ENCODE assay signal across 7 cellular contexts in the genomic region with DNA sequence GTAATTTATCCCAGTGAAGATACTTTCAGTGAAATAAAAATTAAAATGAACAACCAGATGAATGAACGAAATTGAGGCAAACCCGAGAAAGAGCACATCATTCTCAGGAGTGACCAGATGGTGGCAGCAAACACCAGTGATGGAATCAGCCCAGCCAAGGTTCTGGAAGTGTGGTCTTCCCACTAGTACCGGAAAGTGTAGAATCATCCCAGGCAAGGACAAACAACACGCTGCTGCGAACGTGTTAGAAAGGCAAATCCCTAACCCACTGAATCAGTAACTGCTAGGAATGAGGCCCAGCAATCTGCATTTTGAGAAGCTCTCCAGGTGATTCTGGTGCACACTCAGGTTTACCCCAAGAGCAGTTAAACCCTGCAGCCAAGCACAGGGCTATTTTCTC. TPM values are rescaled to one million over a fixed set of nuclear protein-coding genes. Genes with fewer than 3 reads are reported as not detected.
DNase-seq lines count a peak whose midpoint lies in the region; ATAC-seq and TF ChIP-seq lines count a peak whose summit lies in the region.

No MANE protein-coding gene starts in this region.

- DNase-seq in DMS153 treated with DMSO at 0.1 percent for 48 hours (lab: John Stamatoyannopoulos, UW; ENCODE audit: unreplicated experiment): peak; percentile 21
- DNase-seq in HAP-1 (ENCODE audit: low spot score in 2 of 2): peak; percentile 42 to 76
- peak; percentile 8 for DNase-seq in NCI-H82 treated with DMSO at 0.1 percent for 48 hours (lab: John Stamatoyannopoulos, UW; ENCODE audit: unreplicated experiment)
- peak; percentile 79 for DNase-seq in cardiac fibroblast (ENCODE audit: low read depth in 2 of 2)
- peak; percentile 79 for DNase-seq in left kidney (ENCODE audit: low read depth, low spot score)
- peak; percentile 25 to 60 for DNase-seq in vagina (ENCODE audit: extremely low spot score in 2 of 2)

- H3K4me1 ChIP-seq in HAP-1 (no peaks in the 10 kb centered on the region), vagina (no peaks in the 10 kb centered on the region)

- no peak for ATAC-seq in GM18907 (IDR thresholded peaks at IDR 0.05; ENCODE audit: unreplicated experiment)

- H3K4me3 ChIP-seq in HAP-1: no peak overlapping the region
- no peak overlapping the region for H3K4me3 ChIP-seq in cardiac fibroblast (replicated peaks in 1 of 2; ENCODE audit: low read depth in 2 of 2, low read length in 2 of 2)
- H3K4me3 ChIP-seq in vagina: no peak overlapping the region

- TF ChIP-seq CTCF in cardiac fibroblast (IDR thresholded peaks at IDR 0.05; ENCODE audit: low read depth, low read length) (peak; percentile 83), vagina (IDR thresholded peaks at IDR 0.05) (peak; percentile 12 to 53 (median 30))

- H3K36me3 ChIP-seq in HAP-1 (replicated peaks): no peaks in the 10 kb centered on the region
- no peaks in the 10 kb centered on the region for H3K36me3 ChIP-seq in vagina

- no peak overlapping the region for H3K27ac ChIP-seq in vagina

- H3K27me3 ChIP-seq in HAP-1 (ENCODE audit: low read depth): no peaks in the 10 kb centered on the region
- no peaks in the 10 kb centered on the region for H3K27me3 ChIP-seq in vagina

- intact Hi-C loops in vagina (cut with DNase I): no loop called here

- no peaks in the 10 kb centered on the region; the same call in 1 of the 2 replicates for H3K9me3 ChIP-seq in HAP-1
- H3K9me3 ChIP-seq in vagina: no peaks in the 10 kb centered on the region

- no peak for TF ChIP-seq POLR2A in vagina (IDR thresholded peaks at IDR 0.05)

- in situ Hi-C loops in HAP-1 (cut with MboI; ENCODE audit: low sequenced_read_pairs): loop anchor here (10.0 to 25.0 kb wide), 2 partner anchors 468 to 630 kb away; partner anchors contain the start of gene WASHC2A

RNA-seq across cellular contexts. Expression of gene SLC18A3, which starts 15.5 kb away (rescaled TPM):
- total RNA-seq in vagina: 0.49 TPM

RNA-seq across cellular contexts. Expression of gene CHAT, which starts 19.2 kb away (rescaled TPM):
- total RNA-seq in vagina: not detected

RNA-seq across cellular contexts. Expression of gene ERCC6, which starts 55.7 kb away (rescaled TPM):
- total RNA-seq in vagina: 15.2 TPM

Comparison
In these comparisons a context has a peak if more than half of its experiments do, and no peak if none do; other contexts are left out.
1. DNase-seq: peak in every context shown above with its lines; median percentile 79 in cardiac fibroblast; 79 in left kidney; 59 in HAP-1; 42 in vagina; 21 in DMS153 treated with DMSO at 0.1 percent for 48 hours; 8 in NCI-H82 treated with DMSO at 0.1 percent for 48 hours.